ENCODE assay signal across 9 cellular contexts in the genomic region with DNA sequence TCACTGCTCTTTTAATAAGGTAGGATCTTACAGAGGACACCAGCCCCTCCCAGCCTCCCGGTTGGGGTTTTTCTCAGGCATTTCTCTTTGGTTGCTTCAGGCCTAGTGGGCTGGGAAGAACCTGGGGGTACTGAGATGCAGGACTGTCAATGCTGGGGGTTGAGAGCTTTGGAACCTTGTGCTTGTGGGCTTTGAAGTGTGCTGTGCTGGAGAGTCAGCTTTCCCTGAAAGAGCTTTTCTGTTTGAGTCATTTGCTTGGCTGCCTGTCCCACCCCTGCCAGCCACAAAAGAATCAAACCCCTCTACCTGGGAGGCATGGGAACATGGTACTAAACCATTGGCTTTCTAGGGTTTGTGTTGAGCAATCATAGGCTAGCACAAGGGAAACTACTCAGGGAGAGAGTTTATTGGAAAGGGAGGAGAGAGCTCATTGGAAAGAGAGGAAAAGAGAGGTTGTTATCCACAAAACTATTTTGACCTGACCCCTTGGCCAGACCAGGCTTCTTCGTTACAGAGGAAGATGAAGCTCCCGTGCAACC. TPM values are rescaled to one million over a fixed set of nuclear protein-coding genes. Genes with fewer than 3 reads are reported as not detected.
DNase-seq lines count a peak whose midpoint lies in the region; ATAC-seq and TF ChIP-seq lines count a peak whose summit lies in the region.
"Had no signal": no experiment of that assay in that cellular context is flagged by ENCODE, and none has a peak within 500 bp of the region (broad histone marks: within the 10 kb centered on the region; RNA-seq: fewer than 3 reads in every experiment).

No MANE protein-coding gene starts in this region.

- H3K4me3 ChIP-seq in GM06990 (replicated peaks; ENCODE audit: low read depth, low read length) = peak overlapping the region; percentile 89
- H3K4me3 ChIP-seq in PC-3 (ENCODE audit: low read length) = peak overlapping the region; percentile 96
- H3K4me3 ChIP-seq in endodermal cell (ENCODE audit: low read length) = peak overlapping the region; percentile 96
- H3K4me3 ChIP-seq in neuronal stem cell (ENCODE audit: low read length in 2 of 2) = peak overlapping the region; percentile 96 to 97

- H4K91ac ChIP-seq in neuronal stem cell (ENCODE audit: low read depth, low read length, poor library complexity) = no peak overlapping the region

- H3K9me3 Mint-ChIP-seq in endodermal cell = no peaks in the 10 kb centered on the region

- peak overlapping the region; percentile 79 for H3K27ac Mint-ChIP-seq in endodermal cell

- peaks cover 38% of the 10 kb centered on the region for H4K20me1 ChIP-seq in PC-3 (ENCODE audit: low read length)

- H3F3A ChIP-seq in PC-3 (ENCODE audit: low read length, unreplicated experiment) = no peaks in the 10 kb centered on the region

- H3K27me3 Mint-ChIP-seq in endodermal cell (ENCODE audit: insufficient read depth) = no peaks in the 10 kb centered on the region

- no peak overlapping the region for H3K14ac ChIP-seq in neuronal stem cell (ENCODE audit: low read length)

- CTCF ChIA-PET in PC-3 (lab: Charles Lee) = no interaction called here

- H3K4me2 ChIP-seq in PC-3 (ENCODE audit: low read length) = peak overlapping the region; percentile 90
- peak overlapping the region; percentile 74 for H3K4me2 ChIP-seq in neuronal stem cell (ENCODE audit: insufficient read depth, low read length, poor library complexity, severe bottlenecking)

- H3K9ac ChIP-seq in PC-3 (ENCODE audit: low read length) (peak overlapping the region; percentile 87), endodermal cell (ENCODE audit: extremely low read depth, low read length, poor library complexity, severe bottlenecking) (peak overlapping the region; percentile 82), neuronal stem cell (ENCODE audit: low read depth, low read length, poor library complexity) (peak overlapping the region; percentile 82)

- intact Hi-C loops in PC-3 (cut with micrococcal nuclease) = loop anchor here (5.0 kb wide), 2 partner anchors 44 to 174 kb away; no protein-coding TSS in a partner anchor

- H3K79me2 ChIP-seq in PC-3 (ENCODE audit: low read length) = peaks cover 53% of the 10 kb centered on the region

- peaks cover 6% of the 10 kb centered on the region for H3K79me1 ChIP-seq in neuronal stem cell (ENCODE audit: low read depth, low read length)

- no TSS peak for BruUV-seq in PC-3 (replicated peaks; lab: Mats Ljungman, UMichigan)

- peaks cover 28% of the 10 kb centered on the region for H3K4me1 ChIP-seq in PC-3 (ENCODE audit: insufficient read depth, low read length)
- H3K4me1 ChIP-seq in endodermal cell (ENCODE audit: control insufficient read depth, insufficient read depth, low read length) = peaks cover 18% of the 10 kb centered on the region
- peaks cover 32 to 38% of the 10 kb centered on the region in 2 donors for H3K4me1 ChIP-seq in neuronal stem cell (ENCODE audit: control insufficient read depth in 2 of 2, insufficient read depth in 1 of 2, low read depth in 1 of 2, low read length in 2 of 2)

- ATAC-seq in PC-3 (no peak), HG02642 (IDR thresholded peaks at IDR 0.05; ENCODE audit: poor library complexity, unreplicated experiment) (no peak), HG03571 (IDR thresholded peaks at IDR 0.05; ENCODE audit: unreplicated experiment) (no peak)

- H3K36me3 Mint-ChIP-seq in endodermal cell (ENCODE audit: low read depth) = peaks cover 55% of the 10 kb centered on the region

- no peaks in the 10 kb centered on the region for H3K9me3 ChIP-seq in PC-3 (ENCODE audit: low read length)
- H3K9me3 ChIP-seq in endodermal cell (ENCODE audit: control insufficient read depth, low read length) = no peaks in the 10 kb centered on the region
- H3K9me3 ChIP-seq in neuronal stem cell (replicated peaks in 1 of 2; ENCODE audit: control insufficient read depth in 2 of 2, insufficient read depth in 1 of 2, low read depth in 1 of 2, low read length in 2 of 2) = peaks cover 0 to 33% of the 10 kb centered on the region in 2 donors
- H3K9me3 ChIP-seq: neutrophil had no signal

- H3K18ac ChIP-seq in neuronal stem cell (ENCODE audit: low read length) = no peak overlapping the region

- peak overlapping the region; percentile 100 for H3K4me3 Mint-ChIP-seq in endodermal cell

- no peak for TF ChIP-seq CTCF in GM06990 (IDR thresholded peaks at IDR 0.05; ENCODE audit: insufficient read depth, low read length, poor library complexity, severe bottlenecking)
- no peak for TF ChIP-seq CTCF in PC-3 (conservative IDR thresholded peaks at IDR 0.05; ENCODE audit: low read depth, low read length)
- TF ChIP-seq CTCF in endodermal cell (conservative IDR thresholded peaks at IDR 0.05) = no peak

- no peaks in the 10 kb centered on the region for H3K9me2 ChIP-seq in PC-3 (replicated peaks; ENCODE audit: low read length)

- 57 to 58% methylated on average over 2 to 3 of the region's 3 CpGs for WGBS in endodermal cell (ENCODE audit: insufficient coverage in 1 of 2, insufficient read length in 1 of 2), 2 experiments
- WGBS in neuronal stem cell (ENCODE audit: extremely low coverage in 2 of 2, insufficient read length in 2 of 2, insufficient replicate concordance in 1 of 2), 2 donors = no CpG with 5 or more reads among the region's 3 CpGs

- H2BK12ac ChIP-seq in neuronal stem cell (ENCODE audit: low read length) = no peak overlapping the region

- no peak overlapping the region for H3K4ac ChIP-seq in neuronal stem cell (ENCODE audit: low read length)

- peaks cover 27% of the 10 kb centered on the region for H3K36me3 ChIP-seq in GM06990 (ENCODE audit: control insufficient read depth, insufficient read depth, low read length)
- H3K36me3 ChIP-seq in PC-3 (ENCODE audit: low read depth, low read length) = peaks cover 50% of the 10 kb centered on the region
- H3K36me3 ChIP-seq in endodermal cell (ENCODE audit: control insufficient read depth, insufficient read depth, low read length) = peaks cover 54% of the 10 kb centered on the region
- H3K36me3 ChIP-seq in neuronal stem cell (replicated peaks in 1 of 2; ENCODE audit: control insufficient read depth in 2 of 2, insufficient read depth in 2 of 2, low read length in 2 of 2) = peaks cover 51 to 57% of the 10 kb centered on the region in 2 donors
- H3K36me3 ChIP-seq: neutrophil had no signal

- peak overlapping the region; percentile 79 for H2BK5ac ChIP-seq in neuronal stem cell (ENCODE audit: low read length)

- H2BK120ac ChIP-seq in neuronal stem cell (ENCODE audit: low read depth, low read length) = no peak overlapping the region

- peaks cover 46% of the 10 kb centered on the region for H3K4me1 Mint-ChIP-seq in endodermal cell

- DNase-seq in GM06990 (ENCODE audit: extremely low read depth, insufficient read length) = no peak
- no peak for DNase-seq in PC-3
- DNase-seq in endodermal cell = no peak
- DNase-seq in neuronal stem cell (ENCODE audit: low spot score) = no peak
- DNase-seq in middle frontal gyrus (ENCODE audit: extremely low spot score, low spot score) = no peak
- DNase-seq in HUDEP-2 (lab: John Stamatoyannopoulos, UW; ENCODE audit: unreplicated experiment in 76 of 76) = no peak

- no peak overlapping the region for H2AK5ac ChIP-seq in neuronal stem cell (ENCODE audit: low read depth, low read length)

- no peaks in the 10 kb centered on the region for H3K27me3 ChIP-seq in GM06990 (replicated peaks; ENCODE audit: control insufficient read depth, insufficient read depth, low read length)
- no peaks in the 10 kb centered on the region for H3K27me3 ChIP-seq in PC-3 (ENCODE audit: low read length)
- H3K27me3 ChIP-seq in endodermal cell (ENCODE audit: control insufficient read depth, insufficient read depth, low read length, poor library complexity, severe bottlenecking) = no peaks in the 10 kb centered on the region
- no peaks in the 10 kb centered on the region for H3K27me3 ChIP-seq in neuronal stem cell (ENCODE audit: control insufficient read depth in 3 of 3, insufficient read depth in 3 of 3, low read depth in 1 of 3, low read length in 3 of 3)

- H3K23ac ChIP-seq in neuronal stem cell (ENCODE audit: low read depth, low read length, poor library complexity) = no peak overlapping the region

- H3K27ac ChIP-seq in PC-3 (ENCODE audit: low read length) (no peak overlapping the region), endodermal cell (ENCODE audit: low read depth, low read length) (no peak overlapping the region), neuronal stem cell (replicated peaks; ENCODE audit: low read length) (no peak overlapping the region)

- H2BK15ac ChIP-seq in neuronal stem cell (ENCODE audit: low read length) = no peak overlapping the region

- POLR2A ChIA-PET in PC-3 (lab: Charles Lee; ENCODE audit: unreplicated experiment) = interaction anchor here (0.7 kb wide), 1 partner anchor 60 kb away, joined by 4 read pairs; no protein-coding TSS in a partner anchor

- H4K8ac ChIP-seq in neuronal stem cell (ENCODE audit: low read depth, low read length) = no peak overlapping the region

- H2AFZ ChIP-seq in PC-3 (ENCODE audit: low read length) (no peak overlapping the region), neuronal stem cell (ENCODE audit: low read length) (no peak overlapping the region)

RNA-seq across cellular contexts. Expression of a gene that starts 1.4 kb away (rescaled TPM):
- total RNA-seq in PC-3 (2014; rRNA removed) = 116 and 121 TPM in 2 replicates
- 100 to 1,000 TPM; 369 to 442 TPM for total RNA-seq in endodermal cell
- polyA plus RNA-seq in endodermal cell (2013, experiment 1 of 2) = 672 TPM
- 688 TPM for polyA plus RNA-seq in endodermal cell (2013, experiment 2 of 2)
- polyA plus RNA-seq in neuronal stem cell (2013, experiment 1 of 2) = 373 TPM
- 380 TPM for polyA plus RNA-seq in neuronal stem cell (2013, experiment 2 of 2)

RNA-seq across cellular contexts. Expression of a gene that starts 18.4 kb away (rescaled TPM):
- total RNA-seq in PC-3 (2014; rRNA removed) = not detected in 2 replicates
- not detected for total RNA-seq in endodermal cell
- 0.11 TPM for polyA plus RNA-seq in endodermal cell (2013, experiment 1 of 2)
- 0.58 TPM for polyA plus RNA-seq in endodermal cell (2013, experiment 2 of 2)
- polyA plus RNA-seq in neuronal stem cell (2013, experiment 1 of 2) = 0.01 TPM
- 0.10 TPM for polyA plus RNA-seq in neuronal stem cell (2013, experiment 2 of 2)
